In genomic region chr1:216178266-216178665, GRCh38 we compare ENCODE assay signal across 18 cellular contexts.
"Had no signal": no experiment of that assay in that cellular context is flagged by ENCODE, and none has a peak within 500 bp of the region (broad histone marks: within the 10 kb centered on the region; RNA-seq: fewer than 3 reads in every experiment).

No MANE protein-coding gene starts in this region.

- H3K27me3 ChIP-seq: body of pancreas, vagina had no signal

- H3K27ac ChIP-seq: body of pancreas, dorsolateral prefrontal cortex, skin epidermis, vagina had no signal

- H3K36me3 ChIP-seq: vagina had no signal

- ATAC-seq: activated CD4-positive, CD25-positive, alpha-beta regulatory T cell treated with anti-CD3 and anti-CD28 coated beads, Interleukin-2, amount 50 U/mL, for 24 hours; body of pancreas; left ventricle myocardium superior had no signal

- DNase-seq: activated CD4-positive, alpha-beta T cell treated with anti-CD3 and anti-CD28 coated beads, Interleukin-2, amount 10 ng/mL, durations not matched to agents 7 days and 5 days; activated CD8-positive, alpha-beta memory T cell treated with anti-CD3 and anti-CD28 coated beads for 24 hours; activated CD8-positive, alpha-beta memory T cell treated with anti-CD3 and anti-CD28 coated beads, Interleukin-2, amount 50 U/mL, for 48 hours; activated effector memory CD4-positive, alpha-beta T cell treated with Interleukin-2 at 50 U/mL for 16 hours; activated naive CD4-positive, alpha-beta T cell treated with anti-CD3 and anti-CD28 coated beads, Interleukin-2, amount 10 ng/mL, durations not matched to agents 7 days and 5 days; activated T-cell treated with anti-CD3 and anti-CD28 coated beads, Interleukin-2, amount 50 U/mL, for 48 hours; body of pancreas; dorsolateral prefrontal cortex; endodermal cell; immature natural killer cell; left ventricle myocardium superior; occipital lobe; posterior cingulate gyrus; T1000; trophoblast cell had no signal

- H3K9me3 ChIP-seq: body of pancreas, vagina had no signal

- H3K4me1 ChIP-seq: body of pancreas, vagina had no signal

- H3K4me3 ChIP-seq: body of pancreas, dorsolateral prefrontal cortex, skin epidermis, vagina had no signal
